Comparison of ENCODE assay signal across 18 cellular contexts in genomic region chr6:41929918-41930317, GRCh38.
"Had no signal": no experiment of that assay in that cellular context is flagged by ENCODE, and none has a peak within 500 bp of the region (broad histone marks: within the 10 kb centered on the region; RNA-seq: fewer than 3 reads in every experiment).

No MANE protein-coding gene starts in this region.

- DNase-seq: activated CD4-positive, alpha-beta T cell treated with anti-CD3 and anti-CD28 coated beads, Interleukin-2, amount 50 U/mL, for 48 hours; activated CD4-positive, CD25-positive, alpha-beta regulatory T cell treated with anti-CD3 and anti-CD28 coated beads, Interleukin-2, amount 50 U/mL, for 72 hours; gastrocnemius medialis; heart left ventricle; left cardiac atrium; right cardiac atrium; stimulated activated CD4-positive, alpha-beta T cell treated with anti-CD3 and anti-CD28 coated beads, Interleukin-4, amount 100 ng/mL, for 24 hours; stimulated activated naive CD4-positive, alpha-beta T cell treated with Interleukin-2 at 50 U/mL for 16 hours; T-helper 1 cell; T1000 had no signal

- H3K4me3 ChIP-seq: gastrocnemius medialis, heart left ventricle, lung, prostate gland, skin epidermis, suprapubic skin had no signal

- H3K4me1 Mint-ChIP-seq: mesothelial cell of epicardium had no signal

- H3K4me3 Mint-ChIP-seq: mesothelial cell of epicardium had no signal

- H3K9me3 ChIP-seq: gastrocnemius medialis, heart left ventricle, prostate gland, suprapubic skin had no signal

- H3K27me3 ChIP-seq: gastrocnemius medialis, heart left ventricle, suprapubic skin had no signal

- H3K27ac Mint-ChIP-seq: mesothelial cell of epicardium had no signal

- H3K9me3 Mint-ChIP-seq: mesothelial cell of epicardium had no signal

- H3K27ac ChIP-seq: gastrocnemius medialis, heart left ventricle, prostate gland, skin epidermis, suprapubic skin had no signal

- ATAC-seq: gastrocnemius medialis, left cardiac atrium, right cardiac atrium, SK-N-SH treated with all-trans-retinoic acid at 6 μM for 48 hours had no signal

- FAIRE-seq: astrocyte, bronchial epithelial cell had no signal

- H3K4me1 ChIP-seq: gastrocnemius medialis, prostate gland, suprapubic skin had no signal
